In genomic region chr11:10604340-10604748, GRCh38 we compare ENCODE assay signal across 13 cellular contexts. TPM values are rescaled to one million over a fixed set of nuclear protein-coding genes. Genes with fewer than 3 reads are reported as not detected.
DNase-seq lines count a peak whose midpoint lies in the region; ATAC-seq and TF ChIP-seq lines count a peak whose summit lies in the region.
"Had no signal": no experiment of that assay in that cellular context is flagged by ENCODE, and none has a peak within 500 bp of the region (broad histone marks: within the 10 kb centered on the region; RNA-seq: fewer than 3 reads in every experiment).

No MANE protein-coding gene starts in this region.

- in situ Hi-C loops in KBM-7 (cut with MboI; ENCODE audit: low pct_unique_long_range_greater_than_20kb, low sequenced_read_pairs) = no loop called here

- intact Hi-C loops in stomach (cut with DNase I; ENCODE audit: low total_unique reads) = no loop called here

- TF ChIP-seq POLR2A in stomach (IDR thresholded peaks at IDR 0.05) = no peak

- ATAC-seq in left lobe of liver = peak; percentile 28
- ATAC-seq in GM21367 (IDR thresholded peaks at IDR 0.05; ENCODE audit: unreplicated experiment) = no peak
- no peak for ATAC-seq in GM21737 (IDR thresholded peaks at IDR 0.05; ENCODE audit: unreplicated experiment)
- ATAC-seq in HG03135 (IDR thresholded peaks at IDR 0.05; ENCODE audit: unreplicated experiment) = no peak

- no peak for TF ChIP-seq EP300 in stomach (IDR thresholded peaks at IDR 0.05)

- H3K4me3 ChIP-seq in stomach = no peak overlapping the region

- H3K9me3 ChIP-seq in stomach = no peaks in the 10 kb centered on the region

- H3K27ac ChIP-seq in caudate nucleus (ENCODE audit: low read depth, low read length) = peak overlapping the region; percentile 68
- peak overlapping the region; percentile 6 to 90 (median 83) for H3K27ac ChIP-seq in stomach

- H3K36me3 ChIP-seq in stomach = peaks cover 0 to 41% (median 15%) of the 10 kb centered on the region in 4 donors

- WGBS in stomach, 5 donors = 42 to 66% (median 55%) methylated on average over 9 of the region's 9 CpGs

- DNase-seq in KBM-7 = peak; percentile 53
- peak in 1 of 61 donors; percentile 8 for DNase-seq in caudate nucleus (lab: John Stamatoyannopoulos, UW)
- DNase-seq in left lobe of liver (ENCODE audit: low spot score) = no peak
- DNase-seq in stomach = no peak
- no peak for DNase-seq in T-helper 9 cell
- DNase-seq: activated CD4-positive, CD25-positive, alpha-beta regulatory T cell; activated naive CD8-positive, alpha-beta T cell treated with anti-CD3 and anti-CD28 coated beads, Interleukin-2, amount 10 ng/mL, durations not matched to agents 7 days and 5 days; DMS79 treated with DMSO at 0.1 percent for 48 hours; KG1; occipital lobe had no signal

- no peak for TF ChIP-seq CTCF in stomach (IDR thresholded peaks at IDR 0.05)

- peaks cover 4 to 85% (median 22%) of the 10 kb centered on the region in 4 donors for H3K4me1 ChIP-seq in stomach

- H3K27me3 ChIP-seq in stomach = no peaks in the 10 kb centered on the region

RNA-seq across cellular contexts. Expression of gene LYVE1, which starts 35.9 kb away (rescaled TPM):
- total RNA-seq in left lobe of liver (25.6 TPM), stomach (100 to 1,000 TPM in 1 of 5 donors, 10 to 100 TPM in 3, 1 to 10 TPM in 1; 5.2 to 149 (median 26.8) TPM)
- polyA plus RNA-seq in stomach = 10 to 100 TPM in 1 of 3 donors, 1 to 10 TPM in 2; 7.3 to 14.4 (median 8.6) TPM
- total RNA-seq: activated naive CD8-positive, alpha-beta T cell treated with anti-CD3 and anti-CD28 coated beads, Interleukin-2, amount 10 ng/mL, durations not matched to agents 7 days and 5 days had no signal
